Comparison of ENCODE assay signal across 1 cellular context in the genomic region with DNA sequence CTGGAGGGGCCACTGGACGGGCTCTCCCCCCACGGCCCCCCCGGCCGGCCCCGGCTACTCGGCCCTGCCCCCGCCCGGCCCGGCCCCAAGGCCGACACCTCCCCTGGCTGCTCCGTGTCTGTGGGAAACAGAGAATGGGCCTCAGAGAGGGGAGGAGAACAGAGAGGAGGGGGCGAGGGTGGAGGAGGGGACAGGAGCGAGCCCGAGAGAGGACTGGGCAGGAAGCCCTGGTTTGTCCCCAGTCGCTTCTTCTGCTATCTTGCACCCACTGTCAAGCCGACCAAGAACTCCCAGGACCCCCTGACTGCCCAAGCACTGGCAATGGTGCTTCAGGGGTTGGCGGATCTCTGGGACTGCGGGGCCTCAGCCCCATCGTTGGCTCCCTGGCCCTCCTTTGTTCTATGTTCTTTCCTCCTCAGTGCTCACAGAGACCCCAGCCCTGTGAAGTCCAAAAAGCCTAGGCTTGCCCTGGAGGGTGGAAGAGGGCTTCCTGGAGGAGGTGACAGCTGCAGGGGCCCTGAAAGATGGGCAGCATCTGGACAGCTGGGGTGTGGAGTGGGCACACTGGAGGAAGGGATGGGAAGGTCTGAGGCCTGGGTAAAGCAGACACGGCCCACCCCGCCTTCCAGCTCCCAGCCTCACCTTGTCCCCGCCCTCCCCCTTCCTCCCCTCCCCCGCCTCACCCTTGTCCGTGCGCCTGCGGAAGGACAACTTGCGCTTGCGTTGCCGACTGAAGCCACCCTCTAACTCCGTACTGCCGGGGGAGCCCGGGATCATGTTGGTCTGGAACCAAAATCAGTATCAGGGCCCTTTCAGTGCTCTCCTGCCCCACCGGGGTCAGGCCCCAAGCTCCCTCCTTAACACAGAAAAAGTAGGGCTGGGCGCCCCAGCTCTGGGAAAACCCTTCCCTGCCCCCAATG.
TF ChIP-seq lines count a peak whose summit lies in the region.

No MANE protein-coding gene starts in this region.

TF ChIP-seq in A549, 52 proteins besides CTCF, POLR2A, EP300 and RAD21:
- TF ChIP-seq ZFP36 (IDR thresholded peaks at IDR 0.05; ENCODE audit: borderline replicate concordance, partially characterized antibody) (peak; percentile 53), TFCP2L1 (CRISPR knock-in tag; IDR thresholded peaks at IDR 0.05) (no peak)
